In genomic region chr20:3875378-3875974, GRCh38 we compare ENCODE assay signal across 1 cellular context.
TF ChIP-seq lines count a peak whose summit lies in the region.

No MANE protein-coding gene starts in this region.

TF ChIP-seq in HepG2, 621 proteins besides CTCF, POLR2A, EP300 and RAD21:
- peak; percentile 70 for TF ChIP-seq AGO2 (optimal IDR thresholded peaks at IDR 0.05; ENCODE audit: low read depth, low read length)
- no peak for TF ChIP-seq HIC2 (CRISPR knock-in tag; IDR thresholded peaks at IDR 0.05; ENCODE audit: low read depth)
- 0 out of 2 replicates have a peak, but pooled peaks have one; percentile 22 for TF ChIP-seq ZNF776 (CRISPR knock-in tag; IDR thresholded peaks at IDR 0.05)
- TF ChIP-seq ZNF773 (CRISPR knock-in tag; IDR thresholded peaks at IDR 0.05; ENCODE audit: borderline replicate concordance), result no peak
- 0 out of 2 replicates have a peak, but pooled peaks have one; percentile 29 for TF ChIP-seq KDM5B (CRISPR knock-in tag; IDR thresholded peaks at IDR 0.05; ENCODE audit: borderline replicate concordance)
- TF ChIP-seq POLR2G (IDR thresholded peaks at IDR 0.05; ENCODE audit: low read depth, low read length), result 0 out of 2 replicates have a peak, but pooled peaks have one; percentile 39
- no peak for TF ChIP-seq ZNF841 (CRISPR knock-in tag; IDR thresholded peaks at IDR 0.05; ENCODE audit: borderline replicate concordance)
- no peak for TF ChIP-seq ZFX (CRISPR knock-in tag; IDR thresholded peaks at IDR 0.05; ENCODE audit: low read depth)
- peak; percentile 49 for TF ChIP-seq MED8 (CRISPR knock-in tag; IDR thresholded peaks at IDR 0.05; ENCODE audit: insufficient replicate concordance)
- TF ChIP-seq SIX1 (CRISPR knock-in tag; IDR thresholded peaks at IDR 0.05; ENCODE audit: borderline replicate concordance), result no peak
- no peak for TF ChIP-seq BORCS8-MEF2B (CRISPR knock-in tag; IDR thresholded peaks at IDR 0.05)
- TF ChIP-seq ZNF430 (CRISPR knock-in tag; IDR thresholded peaks at IDR 0.05), result no peak
- TF ChIP-seq ZNF34 (CRISPR knock-in tag; IDR thresholded peaks at IDR 0.05; ENCODE audit: borderline replicate concordance), result no peak
- TF ChIP-seq ZNF672 (CRISPR knock-in tag; IDR thresholded peaks at IDR 0.05), result no peak
- 0 out of 2 replicates have a peak, but pooled peaks have one; percentile 20 for TF ChIP-seq ZC3H13 (CRISPR knock-in tag; IDR thresholded peaks at IDR 0.05)
- TF ChIP-seq SMAD9 (CRISPR knock-in tag; IDR thresholded peaks at IDR 0.05), result no peak
- TF ChIP-seq HIVEP1 (CRISPR knock-in tag; IDR thresholded peaks at IDR 0.05), result 0 out of 2 replicates have a peak, but pooled peaks have one; percentile 37
- no peak for TF ChIP-seq ZNF232 (CRISPR knock-in tag; IDR thresholded peaks at IDR 0.05; ENCODE audit: borderline replicate concordance)
- peak; percentile 80 for TF ChIP-seq RBM22 (optimal IDR thresholded peaks at IDR 0.05; ENCODE audit: low read length)
- TF ChIP-seq POLR2AphosphoS5 (IDR thresholded peaks at IDR 0.05; ENCODE audit: low read depth, low read length), result peak; percentile 7; the same call in 1 of the 2 replicates
- no peak for TF ChIP-seq ZNF234 (CRISPR knock-in tag; conservative IDR thresholded peaks at IDR 0.05)
- TF ChIP-seq, protein P1, sequence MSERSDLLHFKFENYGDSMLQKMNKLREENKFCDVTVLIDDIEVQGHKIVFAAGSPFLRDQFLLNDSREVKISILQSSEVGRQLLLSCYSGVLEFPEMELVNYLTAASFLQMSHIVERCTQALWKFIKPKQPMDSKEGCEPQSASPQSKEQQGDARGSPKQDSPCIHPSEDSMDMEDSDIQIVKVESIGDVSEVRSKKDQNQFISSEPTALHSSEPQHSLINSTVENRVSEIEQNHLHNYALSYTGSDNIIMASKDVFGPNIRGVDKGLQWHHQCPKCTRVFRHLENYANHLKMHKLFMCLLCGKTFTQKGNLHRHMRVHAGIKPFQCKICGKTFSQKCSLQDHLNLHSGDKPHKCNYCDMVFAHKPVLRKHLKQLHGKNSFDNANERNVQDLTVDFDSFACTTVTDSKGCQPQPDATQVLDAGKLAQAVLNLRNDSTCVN (CRISPR knock-in tag; IDR thresholded peaks at IDR 0.05; ENCODE audit: borderline replicate concordance), result no peak
- no peak for TF ChIP-seq RBAK (CRISPR knock-in tag; IDR thresholded peaks at IDR 0.05)
